ENCODE assay signal across 12 cellular contexts in genomic region chr1:89271616-89272015, GRCh38. TPM values are rescaled to one million over a fixed set of nuclear protein-coding genes. Genes with fewer than 3 reads are reported as not detected.
A peak's percentile ranks its signal among the peaks of the same experiment; 100 is the strongest.
DNase-seq lines count a peak whose midpoint lies in the region; ATAC-seq and TF ChIP-seq lines count a peak whose summit lies in the region.
"Had no signal": no experiment of that assay in that cellular context is flagged by ENCODE, and none has a peak within 500 bp of the region (broad histone marks: within the 10 kb centered on the region; RNA-seq: fewer than 3 reads in every experiment).

No MANE protein-coding gene starts in this region.

- intact Hi-C loops in activated CD4-positive, alpha-beta T cell treated with anti-CD3 and anti-CD28 coated beads, Interleukin-2, amount 10 ng/mL, durations not matched to agents 24 days and 14 days (cut with micrococcal nuclease), result loop anchor here (1.0 to 10.0 kb wide), 5 partner anchors 12 to 273 kb away; partner anchors contain the start of gene GBP4

- peaks cover 67% of the 10 kb centered on the region for H3K4me1 Mint-ChIP-seq in activated CD4-positive, alpha-beta T cell treated with anti-CD3 and anti-CD28 coated beads, Interleukin-2, amount 10 ng/mL, durations not matched to agents 24 days and 14 days
- H3K4me1 Mint-ChIP-seq: endodermal cell had no signal

- H3K4me3 Mint-ChIP-seq in activated CD4-positive, alpha-beta T cell treated with anti-CD3 and anti-CD28 coated beads, Interleukin-2, amount 10 ng/mL, durations not matched to agents 24 days and 14 days, result peak overlapping the region; percentile 99
- H3K4me3 Mint-ChIP-seq: endodermal cell had no signal

- CTCF ChIA-PET in RWPE1 (lab: Yijun Ruan, JAX), result no interaction called here

- no peaks in the 10 kb centered on the region for H3K9me3 Mint-ChIP-seq in activated CD4-positive, alpha-beta T cell treated with anti-CD3 and anti-CD28 coated beads, Interleukin-2, amount 10 ng/mL, durations not matched to agents 24 days and 14 days

- no peak overlapping the region for H3K4me3 ChIP-seq in epithelial cell of esophagus (ENCODE audit: low read length)
- H3K4me3 ChIP-seq in skin epidermis, result peak overlapping the region; percentile 5 to 36 (median 28)

- peak overlapping the region; percentile 96 for H3K27ac Mint-ChIP-seq in activated CD4-positive, alpha-beta T cell treated with anti-CD3 and anti-CD28 coated beads, Interleukin-2, amount 10 ng/mL, durations not matched to agents 24 days and 14 days
- H3K27ac Mint-ChIP-seq: endodermal cell had no signal

- no peak for ATAC-seq in HG03354 (IDR thresholded peaks at IDR 0.05; ENCODE audit: poor library complexity, severe bottlenecking, unreplicated experiment)

- H3K27ac ChIP-seq in RWPE1 (no peak overlapping the region), skin epidermis (peak overlapping the region in 9 of 21 experiments; percentile 26 to 86 (median 77))

- no peaks in the 10 kb centered on the region for H3K27me3 Mint-ChIP-seq in activated CD4-positive, alpha-beta T cell treated with anti-CD3 and anti-CD28 coated beads, Interleukin-2, amount 10 ng/mL, durations not matched to agents 24 days and 14 days

- peaks cover 52% of the 10 kb centered on the region for H3K36me3 Mint-ChIP-seq in activated CD4-positive, alpha-beta T cell treated with anti-CD3 and anti-CD28 coated beads, Interleukin-2, amount 10 ng/mL, durations not matched to agents 24 days and 14 days (ENCODE audit: low read depth)

- no peak for TF ChIP-seq CTCF in RWPE1 (conservative IDR thresholded peaks at IDR 0.05; ENCODE audit: low read depth)
- TF ChIP-seq CTCF in epithelial cell of esophagus (IDR thresholded peaks at IDR 0.05; ENCODE audit: insufficient read depth, low read depth, low read length, missing control alignments), result no peak

- POLR2A ChIA-PET in RWPE1 (lab: Yijun Ruan, JAX; ENCODE audit: low non-redundant PET), result no interaction called here

- no peak for DNase-seq in activated CD4-positive, alpha-beta T cell treated with anti-CD3 and anti-CD28 coated beads, Interleukin-2, amount 10 ng/mL, durations not matched to agents 24 days and 14 days
- DNase-seq in activated CD4-positive, alpha-beta T cell treated with anti-CD3 and anti-CD28 coated beads for 4 hours, result no peak
- DNase-seq in RWPE1 (ENCODE audit: low spot score), result peak; percentile 55
- peak; percentile 92 for DNase-seq in epithelial cell of esophagus (ENCODE audit: low read depth)
- no peak for DNase-seq in GM19238 (ENCODE audit: insufficient read length, low spot score)
- DNase-seq in NCI-H2081 treated with DMSO at 0.1 percent for 48 hours (lab: John Stamatoyannopoulos, UW), result no peak
- DNase-seq: activated CD4-positive, alpha-beta T cell treated with anti-CD3 and anti-CD28 coated beads, Interleukin-2, amount 50 U/mL, for 4 hours; endodermal cell; NCI-H526 treated with DMSO at 0.1 percent for 48 hours; upper lobe of left lung had no signal

RNA-seq across cellular contexts. Expression of gene GBP5, which starts 1.0 kb away (rescaled TPM):
- total RNA-seq in activated CD4-positive, alpha-beta T cell treated with anti-CD3 and anti-CD28 coated beads, Interleukin-2, amount 10 ng/mL, durations not matched to agents 24 days and 14 days, result 107 and 110 TPM in 2 replicates
- total RNA-seq: endodermal cell had no signal

Comparison
In these comparisons a context has a peak if more than half of its experiments do, and no peak if none do; other contexts are left out.
1. DNase-seq: peak in RWPE1 (single experiment) and epithelial cell of esophagus (single experiment); none in activated CD4-positive, alpha-beta T cell treated with anti-CD3 and anti-CD28 coated beads, Interleukin-2, amount 10 ng/mL, durations not matched to agents 24 days and 14 days (single experiment), activated CD4-positive, alpha-beta T cell treated with anti-CD3 and anti-CD28 coated beads for 4 hours (0 of 2), GM19238 (single experiment) and NCI-H2081 treated with DMSO at 0.1 percent for 48 hours (single experiment).